In genomic region chr2:58481670-58482069, GRCh38 we compare ENCODE assay signal across 10 cellular contexts.
"Had no signal": no experiment of that assay in that cellular context is flagged by ENCODE, and none has a peak within 500 bp of the region (broad histone marks: within the 10 kb centered on the region; RNA-seq: fewer than 3 reads in every experiment).

No MANE protein-coding gene starts in this region.

- DNase-seq: IMR-90, Karpas-422, KBM-7, KG1 had no signal

- H3K4me1 Mint-ChIP-seq: IgD-negative memory B cell had no signal

- H3K27me3 Mint-ChIP-seq: IgD-negative memory B cell had no signal

- ATAC-seq: HepG2, K562 had no signal

- FAIRE-seq: HepG2, HTR-8/SVneo, K562 had no signal

- H3K4me3 Mint-ChIP-seq: IgD-negative memory B cell had no signal

- H3K9ac ChIP-seq: KMS-11 had no signal

- H3K4me3 ChIP-seq: K562 had no signal

- H3K4me2 ChIP-seq: KMS-11 had no signal

- H3K27ac ChIP-seq: HL-60, KMS-11 had no signal

- H3K27ac Mint-ChIP-seq: IgD-negative memory B cell had no signal
